ENCODE assay signal across 8 cellular contexts in genomic region chr1:155063550-155064108, GRCh38. TPM values are rescaled to one million over a fixed set of nuclear protein-coding genes. Genes with fewer than 3 reads are reported as not detected.
A peak's percentile ranks its signal among the peaks of the same experiment; 100 is the strongest.
DNase-seq lines count a peak whose midpoint lies in the region; ATAC-seq and TF ChIP-seq lines count a peak whose summit lies in the region.

EFNA4 (plus strand) TSS chr1:155063740; CDS start chr1:155063824, 84 bp downstream.

- H3K36me3 ChIP-seq in ectodermal cell (ENCODE audit: control insufficient read depth, insufficient read depth, low read length) (no peaks in the 10 kb centered on the region), lower lobe of right lung (peaks cover 32% of the 10 kb centered on the region)

- peak within 1 kb of the TSS; percentile 80 for H3K4me3 Mint-ChIP-seq in activated CD4-positive, alpha-beta memory T cell treated with anti-CD3 and anti-CD28 coated beads for 36 hours

- peaks cover 29% of the 10 kb centered on the region for H3K4me1 Mint-ChIP-seq in activated CD4-positive, alpha-beta memory T cell treated with anti-CD3 and anti-CD28 coated beads for 36 hours (ENCODE audit: low read depth)

- POLR2A ChIA-PET in activated CD4-positive, alpha-beta memory T cell treated with anti-CD3 and anti-CD28 coated beads for 36 hours (lab: Charles Lee): interaction anchor here (1.5 to 2.3 kb wide), 2 partner anchors 21 to 127 kb away, joined by 4 to 21 read pairs; partner anchors contain the start of gene PMVK

- intact Hi-C loops in activated CD4-positive, alpha-beta memory T cell treated with anti-CD3 and anti-CD28 coated beads for 36 hours (cut with micrococcal nuclease): loop anchor here (1.0 to 5.0 kb wide), 5 partner anchors 21 to 396 kb away; partner anchors contain the start of genes FLAD1 and PMVK
- intact Hi-C loops in lower lobe of right lung (cut with DNase I): no loop called here

- H3K27ac ChIP-seq in ectodermal cell (ENCODE audit: insufficient read depth, low read depth, low read length, poor library complexity, severe bottlenecking) (peak within 1 kb of the TSS; percentile 96), lower lobe of right lung (peak within 1 kb of the TSS; percentile 80)

- H3K9me3 ChIP-seq in ectodermal cell (ENCODE audit: control insufficient read depth, low read length) (no peaks in the 10 kb centered on the region), lower lobe of right lung (no peaks in the 10 kb centered on the region)

- ATAC-seq in GM18868 (IDR thresholded peaks at IDR 0.05; ENCODE audit: unreplicated experiment) (peak; percentile 73), HG03135 (IDR thresholded peaks at IDR 0.05; ENCODE audit: unreplicated experiment) (peak; percentile 71), lower lobe of right lung (peak; percentile 92 to 95)

- no peaks in the 10 kb centered on the region for H3K9me3 Mint-ChIP-seq in activated CD4-positive, alpha-beta memory T cell treated with anti-CD3 and anti-CD28 coated beads for 36 hours

- H3K27me3 ChIP-seq in ectodermal cell (ENCODE audit: control insufficient read depth, insufficient read depth, low read length, poor library complexity, severe bottlenecking) (peaks cover 19% of the 10 kb centered on the region), lower lobe of right lung (ENCODE audit: low read depth) (no peaks in the 10 kb centered on the region)

- DNase-seq in AG08396 (ENCODE audit: low spot score): peak; percentile 93
- peak; percentile 81 for DNase-seq in NCI-H748 (lab: John Stamatoyannopoulos, UW; ENCODE audit: unreplicated experiment)
- peak; percentile 89 for DNase-seq in activated CD4-positive, alpha-beta memory T cell treated with anti-CD3 and anti-CD28 coated beads for 36 hours
- peak; percentile 90 for DNase-seq in lower lobe of right lung
- DNase-seq in stimulated activated CD4-positive, alpha-beta T cell treated with anti-CD3 and anti-CD28 coated beads, TNF-alpha, amount 100 ng/mL, for 24 hours (ENCODE audit: low read depth in 3 of 3): peak; percentile 67 to 84 (median 72)

- peaks cover 28% of the 10 kb centered on the region for H3K4me1 ChIP-seq in ectodermal cell (ENCODE audit: control insufficient read depth, insufficient read depth, low read length)
- peaks cover 32% of the 10 kb centered on the region for H3K4me1 ChIP-seq in lower lobe of right lung

- peak within 1 kb of the TSS; percentile 95 for H3K4me3 ChIP-seq in ectodermal cell (ENCODE audit: insufficient read depth, low read depth, low read length)
- peak within 1 kb of the TSS; percentile 87 for H3K4me3 ChIP-seq in lower lobe of right lung

- peak within 1 kb of the TSS; percentile 31 for H3K27ac Mint-ChIP-seq in activated CD4-positive, alpha-beta memory T cell treated with anti-CD3 and anti-CD28 coated beads for 36 hours

- peaks cover 9% of the 10 kb centered on the region for H3K36me3 Mint-ChIP-seq in activated CD4-positive, alpha-beta memory T cell treated with anti-CD3 and anti-CD28 coated beads for 36 hours

- CTCF ChIA-PET in activated CD4-positive, alpha-beta memory T cell treated with anti-CD3 and anti-CD28 coated beads for 36 hours (lab: Charles Lee): interaction anchor here (1.0 to 15.8 kb wide), 8 partner anchors 12 to 127 kb away, joined by 3 to 245 read pairs (median 6); partner anchors contain the start of genes ADAM15, KRTCAP2 and PMVK

- TF ChIP-seq CTCF in lower lobe of right lung (IDR thresholded peaks at IDR 0.05): no peak

- no peaks in the 10 kb centered on the region for H3K27me3 Mint-ChIP-seq in activated CD4-positive, alpha-beta memory T cell treated with anti-CD3 and anti-CD28 coated beads for 36 hours

- 1% methylated on average over 57 of the region's 57 CpGs for WGBS in ectodermal cell, 2 experiments

RNA-seq across cellular contexts. Expression of gene EFNA4, which starts in this region (rescaled TPM):
- 1 to 10 TPM; 5.0 to 6.1 TPM for total RNA-seq in activated CD4-positive, alpha-beta memory T cell treated with anti-CD3 and anti-CD28 coated beads for 36 hours
- 26.4 TPM for polyA plus RNA-seq in ectodermal cell (2013, experiment 1 of 4)
- polyA plus RNA-seq in ectodermal cell (2013, experiment 2 of 4): 21.2 TPM
- polyA plus RNA-seq in ectodermal cell (2013, experiment 3 of 4): 23.0 TPM
- 24.4 TPM for polyA plus RNA-seq in ectodermal cell (2013, experiment 4 of 4)
- 7.4 TPM for total RNA-seq in lower lobe of right lung

Comparison
In these comparisons a context has a peak if more than half of its experiments do, and no peak if none do; other contexts are left out.
1. Peak in every context shown above with its lines: DNase-seq, ATAC-seq, H3K4me3 ChIP-seq and H3K27ac ChIP-seq.